8 cellular contexts compared by ENCODE assay signal in genomic region chr3:19147905-19148767, GRCh38. TPM values are rescaled to one million over a fixed set of nuclear protein-coding genes. Genes with fewer than 3 reads are reported as not detected.
A peak's percentile ranks its signal among the peaks of the same experiment; 100 is the strongest.
DNase-seq lines count a peak whose midpoint lies in the region; ATAC-seq, FAIRE-seq and TF ChIP-seq lines count a peak whose summit lies in the region.

Gene KCNH8, plus strand, starts transcription at chr3:19148510. Its CDS starts 210 bp downstream, at chr3:19148720.

- H3K9me1 ChIP-seq in endothelial cell of umbilical vein (replicated peaks; ENCODE audit: control insufficient read depth, extremely low read depth, insufficient read depth, low read length): no peaks in the 10 kb centered on the region

- peak within 1 kb of the TSS; percentile 89 for H3K4me3 Mint-ChIP-seq in WTC11

- H3K4me1 ChIP-seq in endothelial cell of umbilical vein (ENCODE audit: control insufficient read depth, extremely low read depth, insufficient read depth, low read length) (no peaks in the 10 kb centered on the region), muscle layer of duodenum (ENCODE audit: control insufficient read depth in 1 of 2, insufficient read depth in 2 of 2, low read length in 2 of 2) (peaks cover 0 to 17% of the 10 kb centered on the region in 2 donors)

- POLR2A ChIA-PET in WTC11 (lab: Charles Lee) (interaction anchor here (1.3 kb wide), 1 partner anchor 147 kb away, joined by 4 read pairs; no protein-coding TSS in a partner anchor), endothelial cell of umbilical vein (lab: Charles Lee) (no interaction called here)

- H3K9me3 ChIP-seq in endothelial cell of umbilical vein (replicated peaks; ENCODE audit: control insufficient read depth, insufficient read depth, low read length) (no peaks in the 10 kb centered on the region), muscle layer of duodenum (ENCODE audit: control insufficient read depth in 1 of 2, low read length in 2 of 2) (peaks cover 0 to 4% of the 10 kb centered on the region in 2 donors)

- no peak within 1 kb of the TSS for H3K9ac ChIP-seq in endothelial cell of umbilical vein (replicated peaks; ENCODE audit: extremely low read depth, insufficient read depth, low read length)

- peak within 1 kb of the TSS; percentile 68 for H3K4me3 ChIP-seq in Jurkat, Clone E6-1 (ENCODE audit: low read length)
- peak within 1 kb of the TSS; percentile 34 to 71 (median 58) for H3K4me3 ChIP-seq in endothelial cell of umbilical vein (replicated peaks in 1 of 3; ENCODE audit: insufficient read depth in 1 of 3, low read depth in 1 of 3, low read length in 3 of 3)
- H3K4me3 ChIP-seq in muscle layer of duodenum (ENCODE audit: low read depth in 1 of 2, low read length in 2 of 2): peak within 1 kb of the TSS; percentile 76 to 78

- intact Hi-C loops in endothelial cell of umbilical vein (cut with micrococcal nuclease): no loop called here

- TF ChIP-seq CTCF in WTC11 (IDR thresholded peaks at IDR 0.05): no peak
- no peak for TF ChIP-seq CTCF in endothelial cell of umbilical vein (IDR thresholded peaks at IDR 0.05; ENCODE audit: extremely low read depth in 1 of 2, insufficient read depth in 1 of 2, low read depth in 1 of 2, low read length in 2 of 2)

- H3K36me3 ChIP-seq in endothelial cell of umbilical vein (ENCODE audit: control insufficient read depth in 2 of 2, extremely low read depth in 1 of 2, insufficient read depth in 2 of 2, low read length in 2 of 2): no peaks in the 10 kb centered on the region
- H3K36me3 ChIP-seq in muscle layer of duodenum (ENCODE audit: control insufficient read depth in 1 of 2, insufficient read depth in 2 of 2, low read length in 2 of 2): no peaks in the 10 kb centered on the region

- peak within 1 kb of the TSS; percentile 87 for H2AFZ ChIP-seq in endothelial cell of umbilical vein (ENCODE audit: low read depth, low read length)

- peak within 1 kb of the TSS; percentile 81 for H3K4me2 ChIP-seq in endothelial cell of umbilical vein (ENCODE audit: insufficient read depth, low read length)

- peaks cover 36% of the 10 kb centered on the region for H3K4me1 Mint-ChIP-seq in WTC11

- H3K27ac Mint-ChIP-seq in WTC11: peak within 1 kb of the TSS; percentile 96

- peak; percentile 38 for ATAC-seq in WTC11

- dilution Hi-C loops in endothelial cell of umbilical vein (cut with MboI; ENCODE audit: extremely low pct_ligation_motif_present, low sequenced_read_pairs): no loop called here

- H3K27ac ChIP-seq in endothelial cell of umbilical vein (ENCODE audit: insufficient read depth, low read depth, low read length) (no peak within 1 kb of the TSS), muscle layer of duodenum (ENCODE audit: low read length) (peak within 1 kb of the TSS; percentile 5)

- H3K36me3 Mint-ChIP-seq in WTC11: no peaks in the 10 kb centered on the region; the same call in 1 of the 2 replicates

- DNase-seq in C1 segment of cervical spinal cord (lab: John Stamatoyannopoulos, UW) (peak in 12 of 14 donors; percentile 8 to 91 (median 61)), WTC11 (ENCODE audit: low spot score) (peak; percentile 58), endothelial cell of umbilical vein (ENCODE audit: low read depth, low spot score) (no peak), urothelium cell line (ENCODE audit: low spot score) (peak; percentile 51), NCI-H446 (lab: John Stamatoyannopoulos, UW) (no peak), HUDEP-2 (lab: John Stamatoyannopoulos, UW; ENCODE audit: unreplicated experiment in 76 of 76) (no peak)
- no peak for DNase-seq in Jurkat, Clone E6-1 (ENCODE audit: low read depth, low spot score)

- no peaks in the 10 kb centered on the region for H3K27me3 Mint-ChIP-seq in WTC11 (ENCODE audit: low read depth)

- CTCF ChIA-PET in WTC11 (lab: Charles Lee): no interaction called here
- CTCF ChIA-PET in endothelial cell of umbilical vein (lab: Charles Lee): no interaction called here

- no peaks in the 10 kb centered on the region for H4K20me1 ChIP-seq in endothelial cell of umbilical vein (replicated peaks; ENCODE audit: control insufficient read depth, extremely low read depth, insufficient read depth, low read length)

- H3K9me3 Mint-ChIP-seq in WTC11: peaks cover 6% of the 10 kb centered on the region

- H3K27me3 ChIP-seq in endothelial cell of umbilical vein (ENCODE audit: control insufficient read depth in 2 of 2, insufficient read depth in 2 of 2, low read length in 2 of 2) (peaks cover 6 to 18% of the 10 kb centered on the region in 2 experiments), muscle layer of duodenum (ENCODE audit: low read depth, low read length) (no peaks in the 10 kb centered on the region)

- no peak for TF ChIP-seq POLR2A in endothelial cell of umbilical vein (IDR thresholded peaks at IDR 0.05; ENCODE audit: low read depth, low read length)

- no peaks in the 10 kb centered on the region for H3K79me2 ChIP-seq in endothelial cell of umbilical vein (ENCODE audit: control insufficient read depth, insufficient read depth, low read length)

- no TSS peak for BruUV-seq in endothelial cell of umbilical vein (replicated peaks; lab: Mats Ljungman, UMichigan)

- no peak for FAIRE-seq in endothelial cell of umbilical vein (lab: Jason Lieb, UNC)
- no peak for FAIRE-seq in urothelium cell line (lab: Jason Lieb, UNC)

TF ChIP-seq in WTC11, 78 proteins besides CTCF, POLR2A, EP300 and RAD21:
- TF ChIP-seq ZNF423 (CRISPR knock-in tag; IDR thresholded peaks at IDR 0.05) (peak; percentile 90), ZNF416 (CRISPR knock-in tag; IDR thresholded peaks at IDR 0.05) (no peak), TCF7 (CRISPR knock-in tag; IDR thresholded peaks at IDR 0.05; ENCODE audit: low read depth) (no peak), KAT7 (CRISPR knock-in tag; IDR thresholded peaks at IDR 0.05; ENCODE audit: borderline replicate concordance) (0 out of 2 replicates have a peak, but pooled peaks have one; percentile 57), ZNF219 (CRISPR knock-in tag; IDR thresholded peaks at IDR 0.05; ENCODE audit: borderline replicate concordance) (0 out of 2 replicates have a peak, but pooled peaks have one; percentile 18)

TF ChIP-seq in endothelial cell of umbilical vein, 7 proteins besides CTCF, POLR2A, EP300 and RAD21:
- no peak for TF ChIP-seq MAX (IDR thresholded peaks at IDR 0.05; ENCODE audit: insufficient read depth, insufficient read length)
- TF ChIP-seq EZH2 (IDR thresholded peaks at IDR 0.05; ENCODE audit: borderline replicate concordance, low read depth, low read length, severe bottlenecking): peak; percentile 40

RNA-seq across cellular contexts. Expression of gene KCNH8, which starts in this region (rescaled TPM):
- 0.90 TPM for polyA plus RNA-seq in Jurkat, Clone E6-1 (2012; ENCODE audit: insufficient read depth, insufficient read length)
- total RNA-seq in WTC11 (2021) (2.5 to 2.8 TPM (median 2.8 TPM) in 3 replicates), endothelial cell of umbilical vein (not detected in 2 replicates)
- not detected in 2 replicates for polyA plus RNA-seq in endothelial cell of umbilical vein
- not detected in 2 replicates for polyA plus RNA-seq in endothelial cell of umbilical vein (2011; cell fraction: cytosol; rRNA removed)
- polyA plus RNA-seq in endothelial cell of umbilical vein (2011; cell fraction: nucleus; rRNA removed): 0.04 TPM in 1 of 2 replicates, not detected in the other
- polyA plus RNA-seq in endothelial cell of umbilical vein (2012): not detected in 2 replicates
- not detected in 2 replicates for polyA minus RNA-seq in endothelial cell of umbilical vein
- not detected for polyA minus RNA-seq in endothelial cell of umbilical vein (2011; cell fraction: cytosol; rRNA and poly(A)+ RNA removed)
- 0.10 TPM in 1 of 2 replicates, not detected in the other for polyA minus RNA-seq in endothelial cell of umbilical vein (2011; cell fraction: nucleus; rRNA and poly(A)+ RNA removed)

Comparison
In these comparisons a context has a peak if more than half of its experiments do, and no peak if none do; other contexts are left out.
1. DNase-seq: peak in C1 segment of cervical spinal cord (12 of 14), WTC11 (single experiment) and urothelium cell line (single experiment); none in Jurkat, Clone E6-1 (single experiment), endothelial cell of umbilical vein (single experiment), NCI-H446 (0 of 2) and HUDEP-2 (0 of 76).
2. Peak in every context shown above with its lines, with median percentiles within 50 percentile points of each other: H3K4me3 ChIP-seq.